Comparison of ENCODE assay signal across 8 cellular contexts in genomic region chr4:23241408-23241807, GRCh38.
"Had no signal": no experiment of that assay in that cellular context is flagged by ENCODE, and none has a peak within 500 bp of the region (broad histone marks: within the 10 kb centered on the region; RNA-seq: fewer than 3 reads in every experiment).

No MANE protein-coding gene starts in this region.

- FAIRE-seq: G401.6, GM12878, GM12891, GM12892, GM18507, GM19239 had no signal

- DNase-seq: GDM1, GF-D8 had no signal

- H3K4me3 ChIP-seq: GM12878 had no signal

- ATAC-seq: GM12878 had no signal
